ENCODE assay signal across 12 cellular contexts in the genomic region with DNA sequence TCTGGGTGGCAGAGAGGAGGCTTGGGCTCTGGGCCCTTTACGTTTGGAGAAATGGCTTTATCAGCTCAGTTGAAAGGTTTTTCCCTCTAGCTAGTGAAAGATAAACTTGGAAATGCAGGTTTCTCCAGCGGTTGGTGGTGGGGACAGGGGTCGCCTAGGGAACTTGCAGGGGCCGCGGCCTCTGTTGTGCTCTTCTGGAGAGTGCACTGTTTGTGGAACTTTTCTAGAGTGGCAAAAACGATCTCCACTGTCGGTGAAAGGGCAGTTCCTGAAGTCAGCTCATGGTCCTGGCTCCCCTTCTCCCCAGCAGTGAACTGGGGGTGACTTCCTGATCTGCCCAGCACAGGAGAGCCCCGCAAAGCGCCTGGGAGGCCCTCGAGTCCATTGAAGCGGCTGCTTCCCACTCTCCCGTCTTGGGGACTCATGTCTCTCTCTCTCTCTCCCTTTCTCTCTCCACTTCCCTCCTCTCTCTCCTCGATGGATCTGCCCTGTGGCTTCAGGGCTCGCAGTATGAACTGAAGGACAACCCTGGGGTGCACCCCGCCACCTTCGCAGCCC. TPM values are rescaled to one million over a fixed set of nuclear protein-coding genes. Genes with fewer than 3 reads are reported as not detected.
DNase-seq lines count a peak whose midpoint lies in the region; ATAC-seq and TF ChIP-seq lines count a peak whose summit lies in the region.
"Had no signal": no experiment of that assay in that cellular context is flagged by ENCODE, and none has a peak within 500 bp of the region (broad histone marks: within the 10 kb centered on the region; RNA-seq: fewer than 3 reads in every experiment).

No MANE protein-coding gene starts in this region.

- peak overlapping the region; percentile 72 for H2BK120ac ChIP-seq in neuronal stem cell (ENCODE audit: low read depth, low read length)

- H3K27me3 Mint-ChIP-seq in WTC11 (ENCODE audit: low read depth) = peaks cover 90% of the 10 kb centered on the region
- peaks cover 44% of the 10 kb centered on the region for H3K27me3 Mint-ChIP-seq in glutamatergic neuron (ENCODE audit: unreplicated experiment)
- peaks cover 52% of the 10 kb centered on the region for H3K27me3 Mint-ChIP-seq in CD8-positive, alpha-beta T cell (ENCODE audit: low read depth)

- H3K23ac ChIP-seq in neuronal stem cell (ENCODE audit: low read depth, low read length, poor library complexity) = peak overlapping the region; percentile 85

- no CpG with 5 or more reads among the region's 16 CpGs for WGBS in neuronal stem cell (ENCODE audit: extremely low coverage in 2 of 2, insufficient read length in 2 of 2, insufficient replicate concordance in 1 of 2), 2 donors
- WGBS in prostate gland = 41% methylated on average over 16 of the region's 16 CpGs

- H3K27ac Mint-ChIP-seq in WTC11 (no peak overlapping the region), glutamatergic neuron (ENCODE audit: unreplicated experiment) (peak overlapping the region; percentile 71)
- no peak overlapping the region for H3K27ac Mint-ChIP-seq in CD8-positive, alpha-beta T cell
- H3K27ac Mint-ChIP-seq: activated naive CD8-positive, alpha-beta T cell had no signal

- H2AK5ac ChIP-seq in neuronal stem cell (ENCODE audit: low read depth, low read length) = peak overlapping the region; percentile 32

- peaks cover 3 to 20% of the 10 kb centered on the region in 2 donors for H3K4me1 ChIP-seq in neuronal stem cell (ENCODE audit: control insufficient read depth in 2 of 2, insufficient read depth in 1 of 2, low read depth in 1 of 2, low read length in 2 of 2)
- peaks cover 15% of the 10 kb centered on the region for H3K4me1 ChIP-seq in prostate gland (replicated peaks)
- H3K4me1 ChIP-seq in CD8-positive, alpha-beta T cell (ENCODE audit: insufficient read depth, low read length) = no peaks in the 10 kb centered on the region

- H3K36me3 ChIP-seq in neuronal stem cell (replicated peaks in 1 of 2; ENCODE audit: control insufficient read depth in 2 of 2, insufficient read depth in 2 of 2, low read length in 2 of 2) (peaks cover 0 to 48% of the 10 kb centered on the region in 2 donors), prostate gland (no peaks in the 10 kb centered on the region)
- H3K36me3 ChIP-seq in CD8-positive, alpha-beta T cell (ENCODE audit: insufficient read depth, low read length) = no peaks in the 10 kb centered on the region

- H3K4me3 Mint-ChIP-seq in WTC11 = peak overlapping the region; percentile 79
- peak overlapping the region; percentile 97 for H3K4me3 Mint-ChIP-seq in glutamatergic neuron (ENCODE audit: unreplicated experiment)
- H3K4me3 Mint-ChIP-seq in CD8-positive, alpha-beta T cell = no peak overlapping the region
- H3K4me3 Mint-ChIP-seq: activated naive CD8-positive, alpha-beta T cell had no signal

- H3K36me3 Mint-ChIP-seq in WTC11 = no peaks in the 10 kb centered on the region; the same call in 1 of the 2 replicates
- peaks cover 15% of the 10 kb centered on the region for H3K36me3 Mint-ChIP-seq in glutamatergic neuron (ENCODE audit: unreplicated experiment)
- H3K36me3 Mint-ChIP-seq in CD8-positive, alpha-beta T cell = no peaks in the 10 kb centered on the region
- H3K36me3 Mint-ChIP-seq: activated naive CD8-positive, alpha-beta T cell had no signal

- POLR2A ChIA-PET in WTC11 (lab: Charles Lee) = interaction anchor here (0.7 kb wide), 1 partner anchor 849 kb away, joined by 3 read pairs; no protein-coding TSS in a partner anchor
- POLR2A ChIA-PET in CD8-positive, alpha-beta T cell (lab: Charles Lee) = no interaction called here

- no peak overlapping the region for H3K4ac ChIP-seq in neuronal stem cell (ENCODE audit: low read length)

- intact Hi-C loops in prostate gland (cut with DNase I) = no loop called here
- intact Hi-C loops in CD8-positive, alpha-beta T cell (cut with DNase I, micrococcal nuclease) = no loop called here

- H3K9me3 ChIP-seq in neuronal stem cell (replicated peaks in 1 of 2; ENCODE audit: control insufficient read depth in 2 of 2, insufficient read depth in 1 of 2, low read depth in 1 of 2, low read length in 2 of 2) (peaks cover 3 to 41% of the 10 kb centered on the region in 2 donors), prostate gland (no peaks in the 10 kb centered on the region)
- no peaks in the 10 kb centered on the region for H3K9me3 ChIP-seq in CD8-positive, alpha-beta T cell (ENCODE audit: low read length)

- H4K91ac ChIP-seq in neuronal stem cell (ENCODE audit: low read depth, low read length, poor library complexity) = no peak overlapping the region

- peaks cover 5% of the 10 kb centered on the region for H3K79me1 ChIP-seq in neuronal stem cell (ENCODE audit: low read depth, low read length)

- H3K14ac ChIP-seq in neuronal stem cell (ENCODE audit: low read length) = no peak overlapping the region

- H2AFZ ChIP-seq in neuronal stem cell (ENCODE audit: low read length) = no peak overlapping the region

- TF ChIP-seq POLR2A in erythroblast (IDR thresholded peaks at IDR 0.05; ENCODE audit: low read length) = no peak
- no peak for TF ChIP-seq POLR2A in prostate gland (IDR thresholded peaks at IDR 0.05)

- H2BK15ac ChIP-seq in neuronal stem cell (ENCODE audit: low read length) = peak overlapping the region; percentile 99

- DNase-seq in GM10266 (ENCODE audit: extremely low spot score) (peak; percentile 22), WTC11 (ENCODE audit: low spot score) (no peak), glutamatergic neuron (no peak), neuronal stem cell (ENCODE audit: low spot score) (no peak), erythroblast (lab: John Stamatoyannopoulos, UW) (no peak), prostate gland (ENCODE audit: low spot score) (no peak)
- DNase-seq in CD8-positive, alpha-beta T cell = no peak
- DNase-seq: cerebellar nuclear complex, NCI-H1092, PC-3 had no signal

- ATAC-seq in WTC11 (no peak), HG03196 (IDR thresholded peaks at IDR 0.05; ENCODE audit: unreplicated experiment) (no peak)
- no peak for ATAC-seq in CD8-positive, alpha-beta T cell
- ATAC-seq: PC-3 had no signal

- no peak overlapping the region for H2BK5ac ChIP-seq in neuronal stem cell (ENCODE audit: low read length)

- H3K9ac ChIP-seq in neuronal stem cell (ENCODE audit: low read depth, low read length, poor library complexity) = no peak overlapping the region

- CTCF ChIA-PET in WTC11 (lab: Charles Lee) = interaction anchor here (1.2 to 1.3 kb wide), 2 partner anchors 9 to 696 kb away, joined by 3 to 5 read pairs; no protein-coding TSS in a partner anchor
- CTCF ChIA-PET in CD8-positive, alpha-beta T cell (lab: Charles Lee) = no interaction called here

- H3K4me1 Mint-ChIP-seq in WTC11 = peaks cover 43% of the 10 kb centered on the region
- peaks cover 17% of the 10 kb centered on the region for H3K4me1 Mint-ChIP-seq in glutamatergic neuron (ENCODE audit: low read depth, unreplicated experiment)
- peaks cover 15% of the 10 kb centered on the region for H3K4me1 Mint-ChIP-seq in CD8-positive, alpha-beta T cell (ENCODE audit: low read depth)

- H3K27ac ChIP-seq in neuronal stem cell (replicated peaks; ENCODE audit: low read length) = no peak overlapping the region
- no peak overlapping the region for H3K27ac ChIP-seq in prostate gland
- H3K27ac ChIP-seq in CD8-positive, alpha-beta T cell (ENCODE audit: low read depth, low read length) = no peak overlapping the region

- no peak for TF ChIP-seq CTCF in GM10266 (IDR thresholded peaks at IDR 0.05; ENCODE audit: control insufficient read depth, insufficient read depth, low read depth, missing control alignments)
- no peak for TF ChIP-seq CTCF in WTC11 (IDR thresholded peaks at IDR 0.05)
- no peak for TF ChIP-seq CTCF in glutamatergic neuron (IDR thresholded peaks at IDR 0.05; ENCODE audit: partially characterized antibody, unreplicated experiment)
- TF ChIP-seq CTCF in prostate gland (IDR thresholded peaks at IDR 0.05) = no peak
- no peak for TF ChIP-seq CTCF in CD8-positive, alpha-beta T cell (IDR thresholded peaks at IDR 0.05)

- no peak overlapping the region for H4K8ac ChIP-seq in neuronal stem cell (ENCODE audit: low read depth, low read length)

- H3K4me2 ChIP-seq in neuronal stem cell (ENCODE audit: insufficient read depth, low read length, poor library complexity, severe bottlenecking) = no peak overlapping the region

- H3K18ac ChIP-seq in neuronal stem cell (ENCODE audit: low read length) = peak overlapping the region; percentile 44

- H3K9me3 Mint-ChIP-seq in WTC11 = no peaks in the 10 kb centered on the region
- peaks cover 23% of the 10 kb centered on the region for H3K9me3 Mint-ChIP-seq in glutamatergic neuron (ENCODE audit: unreplicated experiment)
- no peaks in the 10 kb centered on the region for H3K9me3 Mint-ChIP-seq in CD8-positive, alpha-beta T cell

- H2BK12ac ChIP-seq in neuronal stem cell (ENCODE audit: low read length) = no peak overlapping the region

- H3K27me3 ChIP-seq in neuronal stem cell (ENCODE audit: control insufficient read depth in 3 of 3, insufficient read depth in 3 of 3, low read depth in 1 of 3, low read length in 3 of 3) (peaks cover 3 to 92% (median 49%) of the 10 kb centered on the region in 3 experiments), prostate gland (replicated peaks; ENCODE audit: insufficient read depth) (peaks cover 78% of the 10 kb centered on the region)
- H3K27me3 ChIP-seq in CD8-positive, alpha-beta T cell (ENCODE audit: insufficient read depth, low read length) = peaks cover 6% of the 10 kb centered on the region

- H3K4me3 ChIP-seq in neuronal stem cell (ENCODE audit: low read length in 2 of 2) (peak overlapping the region in 1 of 2 donors; percentile 62), prostate gland (no peak overlapping the region)
- no peak overlapping the region for H3K4me3 ChIP-seq in CD8-positive, alpha-beta T cell (ENCODE audit: low read depth, low read length)

TF ChIP-seq in WTC11, 78 proteins besides CTCF, POLR2A, EP300 and RAD21:
- TF ChIP-seq CREB1 (CRISPR knock-in tag; IDR thresholded peaks at IDR 0.05) (no peak), TCF7 (CRISPR knock-in tag; IDR thresholded peaks at IDR 0.05; ENCODE audit: low read depth) (0 out of 2 replicates have a peak, but pooled peaks have one; percentile 24)

RNA-seq across cellular contexts. Expression of a gene that starts 3.2 kb away (rescaled TPM):
- 14.1 to 21.0 TPM (median 14.8 TPM) in 3 replicates for total RNA-seq in WTC11 (2021)
- 69.3 TPM for total RNA-seq in glutamatergic neuron (ENCODE audit: unreplicated experiment)
- 2.6 TPM for polyA plus RNA-seq in neuronal stem cell (2013, experiment 1 of 2)
- 2.3 TPM for polyA plus RNA-seq in neuronal stem cell (2013, experiment 2 of 2)
- under 1 TPM in 1 of 2 donors, not detected in 1; 0.87 TPM for total RNA-seq in prostate gland
- total RNA-seq in CD8-positive, alpha-beta T cell = not detected
- total RNA-seq: PC-3 had no signal
